8 cellular contexts compared by ENCODE assay signal in genomic region chr2:73828389-73828817, GRCh38. TPM values are rescaled to one million over a fixed set of nuclear protein-coding genes. Genes with fewer than 3 reads are reported as not detected.
DNase-seq lines count a peak whose midpoint lies in the region; ATAC-seq, FAIRE-seq and TF ChIP-seq lines count a peak whose summit lies in the region.

No MANE protein-coding gene starts in this region.

- peaks cover 23% of the 10 kb centered on the region for H3K79me2 ChIP-seq in GM12878 (ENCODE audit: control insufficient read depth, insufficient read depth, low read length)

- peaks cover 0 to under 1% of the 10 kb centered on the region in 2 experiments; a peak in 2 of 4 replicates for H3K36me3 ChIP-seq in GM12878 (ENCODE audit: control insufficient read depth in 2 of 2, insufficient read depth in 2 of 2, low read length in 1 of 2)

- 15% methylated on average over 4 of the region's 4 CpGs for WGBS in GM12878 (ENCODE audit: insufficient coverage, insufficient replicate concordance, low lambda C conversion rate, missing lambda C conversion rate)

- peaks cover 7% of the 10 kb centered on the region; the same call in 1 of the 2 replicates for H3K4me1 ChIP-seq in GM12878 (ENCODE audit: control insufficient read depth, insufficient read depth, low read length)

- H3K9me3 Mint-ChIP-seq in activated naive CD4-positive, alpha-beta T cell treated with anti-CD3 and anti-CD28 coated beads, Interleukin-2, amount 10 ng/mL, durations not matched to agents 7 days and 5 days, result peaks cover 6% of the 10 kb centered on the region
- H3K9me3 Mint-ChIP-seq in memory B cell (no peaks in the 10 kb centered on the region), type B pancreatic cell (peaks cover 5% of the 10 kb centered on the region)

- no peak for TF ChIP-seq EP300 in GM12878 (IDR thresholded peaks at IDR 0.05; ENCODE audit: borderline replicate concordance in 1 of 2, control insufficient read depth in 1 of 2, low read depth in 2 of 2, low read length in 2 of 2)

- H3K27me3 Mint-ChIP-seq in activated naive CD4-positive, alpha-beta T cell treated with anti-CD3 and anti-CD28 coated beads, Interleukin-2, amount 10 ng/mL, durations not matched to agents 7 days and 5 days, result peaks cover 4% of the 10 kb centered on the region
- H3K27me3 Mint-ChIP-seq in memory B cell (no peaks in the 10 kb centered on the region), type B pancreatic cell (peaks cover 20% of the 10 kb centered on the region)

- no peak for TF ChIP-seq POLR2A in GM12878 (IDR thresholded peaks at IDR 0.05; ENCODE audit: low read depth, low read length)

- H3K4me2 ChIP-seq in GM12878 (ENCODE audit: control insufficient read depth, insufficient read depth), result peak overlapping the region; percentile 53

- peak overlapping the region; percentile 89 for H3K9ac ChIP-seq in GM12878 (ENCODE audit: control insufficient read depth, insufficient read depth, low read length)

- peak overlapping the region; percentile 94 for H3K27ac ChIP-seq in GM12878 (ENCODE audit: control insufficient read depth, insufficient read depth)

- in situ Hi-C loops in GM12878 (cut with MboI), result loop anchor here (10.0 kb wide), 1 partner anchor 566 kb away; no protein-coding TSS in a partner anchor

- RAD21 ChIA-PET in GM12878 (lab: Charles Lee; ENCODE audit: unreplicated experiment), result interaction anchor here (0.6 to 8.4 kb wide), 25 partner anchors 11 to 757 kb away, joined by 3 to 96 read pairs (median 4); partner anchors contain the start of genes BOLA3, MOB1A and TPRKB

- no peak for TF ChIP-seq RAD21 in GM12878 (IDR thresholded peaks at IDR 0.05; ENCODE audit: insufficient read depth, low read depth, low read length)

- peak overlapping the region; percentile 94 for H3K27ac Mint-ChIP-seq in activated naive CD4-positive, alpha-beta T cell treated with anti-CD3 and anti-CD28 coated beads, Interleukin-2, amount 10 ng/mL, durations not matched to agents 7 days and 5 days
- peak overlapping the region; percentile 96 for H3K27ac Mint-ChIP-seq in memory B cell
- peak overlapping the region; percentile 98 for H3K27ac Mint-ChIP-seq in type B pancreatic cell

- SMC1A ChIA-PET in GM12878 (lab: Charles Lee; ENCODE audit: uncharacterized antibody, unreplicated experiment), result interaction anchor here (0.5 to 7.3 kb wide), 43 partner anchors 9 to 757 kb away, joined by 3 to 53 read pairs (median 3); partner anchors contain the start of gene TPRKB

- peaks cover 26% of the 10 kb centered on the region for H3K36me3 Mint-ChIP-seq in activated naive CD4-positive, alpha-beta T cell treated with anti-CD3 and anti-CD28 coated beads, Interleukin-2, amount 10 ng/mL, durations not matched to agents 7 days and 5 days
- peaks cover 9% of the 10 kb centered on the region for H3K36me3 Mint-ChIP-seq in memory B cell
- H3K36me3 Mint-ChIP-seq in type B pancreatic cell, result peaks cover 6% of the 10 kb centered on the region

- peak overlapping the region; percentile 97 for H2AFZ ChIP-seq in GM12878 (ENCODE audit: control insufficient read depth, low read depth, low read length)

- no peaks in the 10 kb centered on the region for H3K27me3 ChIP-seq in GM12878 (replicated peaks in 1 of 2; ENCODE audit: control insufficient read depth in 2 of 2, insufficient read depth in 2 of 2, low read length in 1 of 2)

- H3K4me3 Mint-ChIP-seq in activated naive CD4-positive, alpha-beta T cell treated with anti-CD3 and anti-CD28 coated beads, Interleukin-2, amount 10 ng/mL, durations not matched to agents 7 days and 5 days, result peak overlapping the region; percentile 91
- H3K4me3 Mint-ChIP-seq in memory B cell (peak overlapping the region; percentile 96), type B pancreatic cell (peak overlapping the region; percentile 98)

- FAIRE-seq in GM12878 (lab: Jason Lieb, UNC), result no peak

- CTCF ChIA-PET in activated naive CD4-positive, alpha-beta T cell treated with anti-CD3 and anti-CD28 coated beads, Interleukin-2, amount 10 ng/mL, durations not matched to agents 7 days and 5 days (lab: Charles Lee), result interaction anchor here (0.6 to 5.5 kb wide), 20 partner anchors 17 to 713 kb away, joined by 3 to 50 read pairs (median 4); partner anchors contain the start of genes BOLA3 and MOB1A
- CTCF ChIA-PET in GM12878 (lab: Yijun Ruan, JAX), result interaction anchor here (0.5 to 8.9 kb wide), 45 partner anchors 10 to 760 kb away, joined by 3 to 191 read pairs (median 3); partner anchors contain the start of gene BOLA3

- POLR2A ChIA-PET in GM12878 (lab: Charles Lee), result interaction anchor here (0.5 to 1.8 kb wide), 13 partner anchors 91 to 507 kb away, joined by 3 to 12 read pairs (median 4); partner anchors contain the start of genes BOLA3, MOB1A and TPRKB

- BruUV-seq in GM12878 (replicated peaks; lab: Mats Ljungman, UMichigan), result TSS peak; percentile 89

- TF ChIP-seq CTCF in GM12878 (IDR thresholded peaks at IDR 0.05 in 2 of 3, conservative IDR thresholded peaks at IDR 0.05 in 1 of 3; ENCODE audit: control insufficient read depth in 2 of 3, extremely low read depth in 1 of 3, insufficient read depth in 1 of 3, low read depth in 3 of 3, low read length in 3 of 3), result no peak
- TF ChIP-seq CTCF in type B pancreatic cell (conservative IDR thresholded peaks at IDR 0.05), result no peak

- peaks cover 40% of the 10 kb centered on the region for H3K4me1 Mint-ChIP-seq in activated naive CD4-positive, alpha-beta T cell treated with anti-CD3 and anti-CD28 coated beads, Interleukin-2, amount 10 ng/mL, durations not matched to agents 7 days and 5 days
- H3K4me1 Mint-ChIP-seq in memory B cell (peaks cover 32% of the 10 kb centered on the region), type B pancreatic cell (ENCODE audit: unreplicated experiment) (peaks cover 23% of the 10 kb centered on the region)

- peaks cover 3% of the 10 kb centered on the region for H3K9me3 ChIP-seq in GM12878 (replicated peaks; ENCODE audit: control insufficient read depth, insufficient read depth, low read length)

- intact Hi-C loops in GM12878 (cut with micrococcal nuclease; ENCODE audit: unreplicated experiment), result loop anchor here (1.0 to 10.0 kb wide), 6 partner anchors 144 to 506 kb away; partner anchors contain the start of gene TET3

- no peak for DNase-seq in activated naive CD4-positive, alpha-beta T cell treated with anti-CD3 and anti-CD28 coated beads, Interleukin-2, amount 10 ng/mL, durations not matched to agents 7 days and 5 days
- no peak for DNase-seq in activated naive CD4-positive, alpha-beta T cell treated with anti-CD3 and anti-CD28 coated beads, Interleukin-2, amount 50 U/mL, for 16 hours
- DNase-seq in GM12878 (ENCODE audit: low read depth, low spot score) (no peak), memory B cell (ENCODE audit: low spot score in 2 of 2) (no peak), type B pancreatic cell (ENCODE audit: extremely low spot score, unreplicated experiment) (no peak), globus pallidus (ENCODE audit: low spot score) (no peak), DMS 273 (lab: John Stamatoyannopoulos, UW; ENCODE audit: unreplicated experiment) (no peak), NCI-H2171 treated with DMSO at 0.1 percent for 48 hours (lab: John Stamatoyannopoulos, UW) (no peak)

- ATAC-seq in GM12878, result no peak
- no peak for ATAC-seq in memory B cell (ENCODE audit: low read depth)

- H4K20me1 ChIP-seq in GM12878 (ENCODE audit: control insufficient read depth, insufficient read depth), result no peaks in the 10 kb centered on the region

- peak overlapping the region; percentile 96 for H3K4me3 ChIP-seq in GM12878

RNA-seq across cellular contexts. Expression of gene STAMBP, which starts 0.4 kb away (rescaled TPM):
- 34.9 and 38.9 TPM in 2 replicates for total RNA-seq in GM12878 (2013; cell fraction: nucleolus; rRNA removed)
- total RNA-seq in GM12878 (2014; rRNA removed), result 38.9 and 49.9 TPM in 2 replicates
- total RNA-seq in GM12878 (2014; rRNA removed; fragmentation: Illumina TruSeq; extraction: Trizol), result 50.1 and 53.3 TPM in 2 replicates
- 44.0 and 45.0 TPM in 2 replicates for total RNA-seq in GM12878 (2021)
- 22.9 TPM for polyA plus RNA-seq in GM12878 (2011; ENCODE audit: low read depth)
- 84.1 and 101 TPM in 2 replicates for polyA plus RNA-seq in GM12878 (2011; rRNA removed)
- polyA plus RNA-seq in GM12878 (2011; cell fraction: cytosol; rRNA removed), result 68.4 and 74.4 TPM in 2 replicates
- polyA plus RNA-seq in GM12878 (2011; cell fraction: nucleus; rRNA removed), result 50.3 and 76.3 TPM in 2 replicates
- 43.4 and 56.6 TPM in 2 replicates for polyA plus RNA-seq in GM12878 (2012)
- polyA plus RNA-seq in GM12878 (2014; fragmentation: Illumina TruSeq; extraction: Trizol), result 77.8 and 108 TPM in 2 replicates
- polyA plus RNA-seq in GM12878 (2014; fragmentation: Nextera tagmentation; extraction: Ambion mirVana), result 10 to 100 TPM; 67.3 to 72.2 TPM
- polyA plus RNA-seq in GM12878 (2014; rRNA removed), result 43.1 and 51.9 TPM in 2 replicates
- 10 to 100 TPM; 82.2 to 83.2 TPM for polyA plus RNA-seq in GM12878 (2016; fragmentation: Nextera tagmentation; extraction: Ambion mirVana)
- 57.1 and 66.7 TPM in 2 replicates for polyA minus RNA-seq in GM12878 (2011; rRNA and poly(A)+ RNA removed)
- 17.5 and 19.5 TPM in 2 replicates for polyA minus RNA-seq in GM12878 (2011; cell fraction: cytosol; rRNA and poly(A)+ RNA removed)
- 16.3 and 20.9 TPM in 2 replicates for polyA minus RNA-seq in GM12878 (2011; cell fraction: nucleus; rRNA and poly(A)+ RNA removed)
- total RNA-seq in type B pancreatic cell (ENCODE audit: low replicate concordance), result 39.0 and 41.0 TPM in 2 replicates

RNA-seq across cellular contexts. Expression of gene C2orf78, which starts 44.4 kb away (rescaled TPM):
- total RNA-seq in GM12878 (2013; cell fraction: nucleolus; rRNA removed), result not detected in 2 replicates
- total RNA-seq in GM12878 (2014; rRNA removed), result 0.27 and 0.28 TPM in 2 replicates
- total RNA-seq in GM12878 (2014; rRNA removed; fragmentation: Illumina TruSeq; extraction: Trizol), result 0.36 and 0.46 TPM in 2 replicates
- total RNA-seq in GM12878 (2021), result 0.44 and 0.51 TPM in 2 replicates
- not detected for polyA plus RNA-seq in GM12878 (2011; ENCODE audit: low read depth)
- polyA plus RNA-seq in GM12878 (2011; rRNA removed), result 0.08 and 0.13 TPM in 2 replicates
- 0.05 and 0.13 TPM in 2 replicates for polyA plus RNA-seq in GM12878 (2011; cell fraction: cytosol; rRNA removed)
- 0.04 TPM in 2 replicates for polyA plus RNA-seq in GM12878 (2011; cell fraction: nucleus; rRNA removed)
- 0.07 and 0.14 TPM in 2 replicates for polyA plus RNA-seq in GM12878 (2012)
- polyA plus RNA-seq in GM12878 (2014; fragmentation: Illumina TruSeq; extraction: Trizol), result 0.62 and 0.84 TPM in 2 replicates
- under 1 TPM; 0.13 to 0.27 TPM for polyA plus RNA-seq in GM12878 (2014; fragmentation: Nextera tagmentation; extraction: Ambion mirVana)
- polyA plus RNA-seq in GM12878 (2014; rRNA removed), result 0.23 and 0.82 TPM in 2 replicates
- under 1 TPM; 0.52 to 0.81 TPM for polyA plus RNA-seq in GM12878 (2016; fragmentation: Nextera tagmentation; extraction: Ambion mirVana)
- not detected in 2 replicates for polyA minus RNA-seq in GM12878 (2011; rRNA and poly(A)+ RNA removed)
- polyA minus RNA-seq in GM12878 (2011; cell fraction: cytosol; rRNA and poly(A)+ RNA removed), result not detected in 2 replicates
- polyA minus RNA-seq in GM12878 (2011; cell fraction: nucleus; rRNA and poly(A)+ RNA removed), result not detected in 2 replicates
- total RNA-seq in type B pancreatic cell (ENCODE audit: low replicate concordance), result not detected in 2 replicates

RNA-seq across cellular contexts. Expression of gene DUSP11, which starts 48.5 kb away (rescaled TPM):
- 61.7 and 65.2 TPM in 2 replicates for total RNA-seq in GM12878 (2013; cell fraction: nucleolus; rRNA removed)
- total RNA-seq in GM12878 (2014; rRNA removed) (48.9 and 51.7 TPM in 2 replicates), GM12878 (2014; rRNA removed; fragmentation: Illumina TruSeq; extraction: Trizol) (36.4 and 40.3 TPM in 2 replicates), GM12878 (2021) (25.9 and 26.4 TPM in 2 replicates), type B pancreatic cell (ENCODE audit: low replicate concordance) (26.1 and 30.9 TPM in 2 replicates)
- 21.6 TPM for polyA plus RNA-seq in GM12878 (2011; ENCODE audit: low read depth)
- polyA plus RNA-seq in GM12878 (2011; rRNA removed) (41.6 and 56.9 TPM in 2 replicates), GM12878 (2014; fragmentation: Illumina TruSeq; extraction: Trizol) (46.9 and 59.9 TPM in 2 replicates), GM12878 (2014; fragmentation: Nextera tagmentation; extraction: Ambion mirVana) (10 to 100 TPM; 57.1 to 76.7 TPM), GM12878 (2014; rRNA removed) (34.7 and 37.3 TPM in 2 replicates), GM12878 (2016; fragmentation: Nextera tagmentation; extraction: Ambion mirVana) (10 to 100 TPM; 73.6 to 78.4 TPM)
- polyA plus RNA-seq in GM12878 (2011; cell fraction: cytosol; rRNA removed), result 21.5 and 24.3 TPM in 2 replicates
- 17.5 and 18.4 TPM in 2 replicates for polyA plus RNA-seq in GM12878 (2011; cell fraction: nucleus; rRNA removed)
- polyA plus RNA-seq in GM12878 (2012), result 27.8 and 29.2 TPM in 2 replicates
- 11.8 and 14.4 TPM in 2 replicates for polyA minus RNA-seq in GM12878 (2011; rRNA and poly(A)+ RNA removed)
- polyA minus RNA-seq in GM12878 (2011; cell fraction: cytosol; rRNA and poly(A)+ RNA removed), result 7.2 and 7.4 TPM in 2 replicates
- 17.8 and 28.2 TPM in 2 replicates for polyA minus RNA-seq in GM12878 (2011; cell fraction: nucleus; rRNA and poly(A)+ RNA removed)
